Comparison of ENCODE assay signal across 8 cellular contexts in genomic region chr3:24496529-24497482, GRCh38. TPM values are rescaled to one million over a fixed set of nuclear protein-coding genes. Genes with fewer than 3 reads are reported as not detected.
DNase-seq lines count a peak whose midpoint lies in the region; ATAC-seq lines count a peak whose summit lies in the region.

No MANE protein-coding gene starts in this region.

- H3K4me1 Mint-ChIP-seq in activated T-cell treated with anti-CD3 and anti-CD28 coated beads, Interleukin-2, amount 50 U/mL, for 72 hours (ENCODE audit: low read depth) = peaks cover 7% of the 10 kb centered on the region

- peaks cover 64% of the 10 kb centered on the region for H3K27me3 Mint-ChIP-seq in activated T-cell treated with anti-CD3 and anti-CD28 coated beads, Interleukin-2, amount 50 U/mL, for 72 hours (ENCODE audit: low read depth)

- no peak for ATAC-seq in GM18519 (IDR thresholded peaks at IDR 0.05; ENCODE audit: low FRiP score, unreplicated experiment)
- no peak for ATAC-seq in activated T-cell treated with anti-CD3 and anti-CD28 coated beads, Interleukin-2, amount 50 U/mL, for 72 hours (replicated peaks in 1 of 2)

- no peak overlapping the region for H3K4me3 Mint-ChIP-seq in activated T-cell treated with anti-CD3 and anti-CD28 coated beads, Interleukin-2, amount 50 U/mL, for 72 hours

- H3K9me3 Mint-ChIP-seq in activated T-cell treated with anti-CD3 and anti-CD28 coated beads, Interleukin-2, amount 50 U/mL, for 72 hours = no peaks in the 10 kb centered on the region

- peaks cover 0 to 1% of the 10 kb centered on the region in 2 donors for H3K36me3 Mint-ChIP-seq in activated T-cell treated with anti-CD3 and anti-CD28 coated beads, Interleukin-2, amount 50 U/mL, for 72 hours (ENCODE audit: insufficient read depth in 2 of 2)

- H3K27ac Mint-ChIP-seq in activated T-cell treated with anti-CD3 and anti-CD28 coated beads, Interleukin-2, amount 50 U/mL, for 72 hours = no peak overlapping the region

- DNase-seq in activated T-cell treated with anti-CD3 and anti-CD28 coated beads, Interleukin-2, amount 50 U/mL, for 48 hours = peak; percentile 28
- no peak for DNase-seq in activated T-cell treated with anti-CD3 and anti-CD28 coated beads, Interleukin-2, amount 50 U/mL, for 1 hour
- DNase-seq in anterior cingulate cortex (lab: John Stamatoyannopoulos, UW) (peak in 43 of 58 donors; percentile 2 to 69 (median 28)), iPS-NIHi11 (ENCODE audit: low spot score) (peak; percentile 68), stromal cell of bone marrow (ENCODE audit: low read depth) (peak; percentile 81), NOMO-1 treated with DMSO at 0.1 percent for 48 hours (lab: John Stamatoyannopoulos, UW; ENCODE audit: unreplicated experiment) (no peak)
- no peak for DNase-seq in activated T-cell treated with anti-CD3 and anti-CD28 coated beads, Interleukin-2, amount 50 U/mL, for 72 hours

RNA-seq across cellular contexts. Expression of gene THRB, which starts 2.2 kb away (rescaled TPM):
- total RNA-seq in activated T-cell treated with anti-CD3 and anti-CD28 coated beads, Interleukin-2, amount 50 U/mL, for 72 hours = not detected

Comparison
In these comparisons a context has a peak if more than half of its experiments do, and no peak if none do; other contexts are left out.
1. DNase-seq: peak in activated T-cell treated with anti-CD3 and anti-CD28 coated beads, Interleukin-2, amount 50 U/mL, for 48 hours (2 of 2), anterior cingulate cortex (43 of 58), iPS-NIHi11 (single experiment) and stromal cell of bone marrow (single experiment); none in activated T-cell treated with anti-CD3 and anti-CD28 coated beads, Interleukin-2, amount 50 U/mL, for 1 hour (single experiment), activated T-cell treated with anti-CD3 and anti-CD28 coated beads, Interleukin-2, amount 50 U/mL, for 72 hours (0 of 2) and NOMO-1 treated with DMSO at 0.1 percent for 48 hours (single experiment).